Comparison of ENCODE assay signal across 1 cellular context in the genomic region with DNA sequence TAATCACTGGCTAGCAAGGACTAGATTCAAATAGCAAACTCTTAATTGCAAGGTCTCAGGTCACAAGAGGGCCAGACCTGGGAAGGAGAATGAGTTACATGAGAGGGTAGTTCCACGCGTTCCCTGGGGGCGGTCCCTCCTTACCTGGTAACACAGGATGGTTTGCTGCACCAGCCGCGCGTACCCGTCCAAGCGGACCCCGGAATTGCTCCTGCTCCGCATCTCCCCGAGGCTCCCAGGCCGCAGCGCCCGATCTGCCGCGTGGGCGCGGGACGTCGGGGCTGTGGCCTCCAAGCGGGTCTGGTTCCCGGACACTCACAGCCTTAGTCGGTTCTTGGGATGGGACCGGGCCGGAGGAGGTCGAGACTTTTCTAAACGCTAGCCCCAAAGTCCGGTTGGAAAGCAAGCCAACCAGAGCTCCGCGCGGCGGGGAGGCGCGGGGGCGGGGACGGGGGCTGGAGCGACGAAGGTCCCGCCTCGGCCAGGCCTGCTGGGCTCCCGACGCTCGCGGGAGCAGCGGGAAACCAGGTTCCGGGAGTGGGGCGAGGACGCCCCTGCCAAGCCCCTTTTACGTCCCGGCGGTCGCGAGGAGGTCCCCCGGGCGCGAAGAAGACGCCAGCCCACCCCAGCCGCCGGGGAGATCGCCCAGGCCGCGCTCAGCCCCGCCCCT.
TF ChIP-seq lines count a peak whose summit lies in the region.

A gene with protein sequence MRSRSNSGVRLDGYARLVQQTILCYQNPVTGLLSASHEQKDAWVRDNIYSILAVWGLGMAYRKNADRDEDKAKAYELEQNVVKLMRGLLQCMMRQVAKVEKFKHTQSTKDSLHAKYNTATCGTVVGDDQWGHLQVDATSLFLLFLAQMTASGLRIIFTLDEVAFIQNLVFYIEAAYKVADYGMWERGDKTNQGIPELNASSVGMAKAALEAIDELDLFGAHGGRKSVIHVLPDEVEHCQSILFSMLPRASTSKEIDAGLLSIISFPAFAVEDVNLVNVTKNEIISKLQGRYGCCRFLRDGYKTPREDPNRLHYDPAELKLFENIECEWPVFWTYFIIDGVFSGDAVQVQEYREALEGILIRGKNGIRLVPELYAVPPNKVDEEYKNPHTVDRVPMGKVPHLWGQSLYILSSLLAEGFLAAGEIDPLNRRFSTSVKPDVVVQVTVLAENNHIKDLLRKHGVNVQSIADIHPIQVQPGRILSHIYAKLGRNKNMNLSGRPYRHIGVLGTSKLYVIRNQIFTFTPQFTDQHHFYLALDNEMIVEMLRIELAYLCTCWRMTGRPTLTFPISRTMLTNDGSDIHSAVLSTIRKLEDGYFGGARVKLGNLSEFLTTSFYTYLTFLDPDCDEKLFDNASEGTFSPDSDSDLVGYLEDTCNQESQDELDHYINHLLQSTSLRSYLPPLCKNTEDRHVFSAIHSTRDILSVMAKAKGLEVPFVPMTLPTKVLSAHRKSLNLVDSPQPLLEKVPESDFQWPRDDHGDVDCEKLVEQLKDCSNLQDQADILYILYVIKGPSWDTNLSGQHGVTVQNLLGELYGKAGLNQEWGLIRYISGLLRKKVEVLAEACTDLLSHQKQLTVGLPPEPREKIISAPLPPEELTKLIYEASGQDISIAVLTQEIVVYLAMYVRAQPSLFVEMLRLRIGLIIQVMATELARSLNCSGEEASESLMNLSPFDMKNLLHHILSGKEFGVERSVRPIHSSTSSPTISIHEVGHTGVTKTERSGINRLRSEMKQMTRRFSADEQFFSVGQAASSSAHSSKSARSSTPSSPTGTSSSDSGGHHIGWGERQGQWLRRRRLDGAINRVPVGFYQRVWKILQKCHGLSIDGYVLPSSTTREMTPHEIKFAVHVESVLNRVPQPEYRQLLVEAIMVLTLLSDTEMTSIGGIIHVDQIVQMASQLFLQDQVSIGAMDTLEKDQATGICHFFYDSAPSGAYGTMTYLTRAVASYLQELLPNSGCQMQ (minus strand): TSS at position 404 of the 670 bp plus-strand sequence. CDS start 182 bp downstream, at position 222.

TF ChIP-seq in HCT116, 20 proteins besides CTCF, POLR2A, EP300 and RAD21:
- no peak for TF ChIP-seq SP1 (IDR thresholded peaks at IDR 0.05; ENCODE audit: low read depth)
- no peak for TF ChIP-seq FOSL1 (IDR thresholded peaks at IDR 0.05; ENCODE audit: low read depth)
- 0 out of 2 replicates have a peak, but pooled peaks have one; percentile 34 for TF ChIP-seq ZFX (IDR thresholded peaks at IDR 0.05)
